ENCODE assay signal across 17 cellular contexts in genomic region chr1:44020464-44020863, GRCh38. TPM values are rescaled to one million over a fixed set of nuclear protein-coding genes. Genes with fewer than 3 reads are reported as not detected.
DNase-seq lines count a peak whose midpoint lies in the region; FAIRE-seq and TF ChIP-seq lines count a peak whose summit lies in the region.
"Had no signal": no experiment of that assay in that cellular context is flagged by ENCODE, and none has a peak within 500 bp of the region (broad histone marks: within the 10 kb centered on the region; RNA-seq: fewer than 3 reads in every experiment).

No MANE protein-coding gene starts in this region.

- H3K4me3 ChIP-seq in bronchial epithelial cell (ENCODE audit: low read depth, low read length), result no peak overlapping the region
- no peak overlapping the region for H3K4me3 ChIP-seq in dorsolateral prefrontal cortex
- H3K4me3 ChIP-seq: GM23338, HAP-1 had no signal

- H3K27me3 ChIP-seq in bronchial epithelial cell (ENCODE audit: control insufficient read depth, insufficient read depth, low read length) (no peaks in the 10 kb centered on the region), dorsolateral prefrontal cortex (no peaks in the 10 kb centered on the region), layer of hippocampus (ENCODE audit: control insufficient read depth, insufficient read depth, low read length) (no peaks in the 10 kb centered on the region)

- TF ChIP-seq CTCF in bronchial epithelial cell (IDR thresholded peaks at IDR 0.05; ENCODE audit: insufficient read depth, low read length, severe bottlenecking) (no peak), dorsolateral prefrontal cortex (IDR thresholded peaks at IDR 0.05 in 54 of 56, conservative IDR thresholded peaks at IDR 0.05 in 2 of 56; ENCODE audit: low read depth in 1 of 56, partially characterized antibody in 56 of 56) (no peak)

- H3K27ac ChIP-seq in dorsolateral prefrontal cortex, result peak overlapping the region in 55 of 59 donors; percentile 17 to 98 (median 79)
- peak overlapping the region; percentile 71 for H3K27ac ChIP-seq in layer of hippocampus (ENCODE audit: low read depth, low read length)
- peak overlapping the region; percentile 32 for H3K27ac ChIP-seq in temporal lobe (ENCODE audit: low read depth, low read length)
- H3K27ac ChIP-seq: C4-2B had no signal

- intact Hi-C loops in dorsolateral prefrontal cortex (cut with DNase I), result loop anchor here in 1 of 2 donors (10.0 kb wide), 1 partner anchor 194 kb away; the partner anchor contains the start of gene DMAP1

- peaks cover 29% of the 10 kb centered on the region for H3K36me3 ChIP-seq in bronchial epithelial cell (ENCODE audit: control insufficient read depth, insufficient read depth, low read length)

- peak; percentile 62 for FAIRE-seq in bronchial epithelial cell (lab: Jason Lieb, UNC)
- FAIRE-seq: A204.1, G401.6, GM12891 had no signal

- DNase-seq in bronchial epithelial cell (ENCODE audit: low read depth) (no peak), dorsolateral prefrontal cortex (peak in 1 of 10 donors; percentile 30), DMS 273 treated with DMSO at 0.1 percent for 48 hours (lab: John Stamatoyannopoulos, UW) (no peak), T-helper 9 cell (no peak)
- DNase-seq in activated T-cell treated with anti-CD3 and anti-CD28 coated beads, Interleukin-2, amount 50 U/mL, for 1 hour, result no peak
- DNase-seq: CD4-positive, alpha-beta memory T cell; DMS153; DMS79 treated with DMSO at 0.1 percent for 48 hours; EL had no signal

RNA-seq across cellular contexts. Expression of gene SLC6A9, which starts 10.8 kb away (rescaled TPM):
- 13.4 and 21.9 TPM in 2 replicates for total RNA-seq in bronchial epithelial cell
- 10 to 100 TPM; 10.7 to 88.7 (median 26.9) TPM for total RNA-seq in dorsolateral prefrontal cortex
- 4.7 TPM for total RNA-seq in temporal lobe

RNA-seq across cellular contexts. Expression of gene CCDC24, which starts 29.1 kb away (rescaled TPM):
- 2.6 and 3.7 TPM in 2 replicates for total RNA-seq in bronchial epithelial cell
- total RNA-seq in dorsolateral prefrontal cortex, result 10 to 100 TPM in 119 of 120 experiments, 1 to 10 TPM in 1; 9.0 to 34.0 (median 18.6) TPM
- total RNA-seq in temporal lobe, result 4.4 TPM

RNA-seq across cellular contexts. Expression of gene B4GALT2, which starts 41.5 kb away (rescaled TPM):
- total RNA-seq in bronchial epithelial cell, result 72.7 and 84.0 TPM in 2 replicates
- 10 to 100 TPM; 33.5 to 97.8 (median 48.8) TPM for total RNA-seq in dorsolateral prefrontal cortex
- 50.4 TPM for total RNA-seq in temporal lobe

RNA-seq across cellular contexts. Expression of gene ATP6V0B, which starts 45.7 kb away (rescaled TPM):
- 220 and 241 TPM in 2 replicates for total RNA-seq in bronchial epithelial cell
- 100 to 1,000 TPM; 112 to 276 (median 202) TPM for total RNA-seq in dorsolateral prefrontal cortex
- total RNA-seq in temporal lobe, result 102 TPM

RNA-seq across cellular contexts. Expression of gene DPH2, which starts 50.7 kb away (rescaled TPM):
- total RNA-seq in bronchial epithelial cell, result 17.9 and 31.9 TPM in 2 replicates
- total RNA-seq in dorsolateral prefrontal cortex, result 10 to 100 TPM; 12.0 to 31.1 (median 20.7) TPM
- total RNA-seq in temporal lobe, result 12.3 TPM
